ENCODE assay signal across 1 cellular context in genomic region chr6:35343835-35344550, GRCh38.
TF ChIP-seq lines count a peak whose summit lies in the region.

No MANE protein-coding gene starts in this region.

TF ChIP-seq in HCT116, 20 proteins besides CTCF, POLR2A, EP300 and RAD21 (continued from another document):
- TF ChIP-seq SIN3A (IDR thresholded peaks at IDR 0.05; ENCODE audit: low read depth) (no peak), TCF7L2 (IDR thresholded peaks at IDR 0.05; ENCODE audit: borderline replicate concordance, extremely low read depth, insufficient read depth, insufficient read length) (no peak), SRF (IDR thresholded peaks at IDR 0.05; ENCODE audit: low read depth) (no peak), YY1 (IDR thresholded peaks at IDR 0.05; ENCODE audit: extremely low read depth, insufficient replicate concordance, low read depth, low read length) (no peak), POLR2AphosphoS5 (IDR thresholded peaks at IDR 0.05; ENCODE audit: low read depth, low read length) (no peak), CBX3 (IDR thresholded peaks at IDR 0.05; ENCODE audit: low read depth) (no peak), SP1 (IDR thresholded peaks at IDR 0.05; ENCODE audit: low read depth) (no peak), MAX (IDR thresholded peaks at IDR 0.05) (no peak)
